In the genomic region with DNA sequence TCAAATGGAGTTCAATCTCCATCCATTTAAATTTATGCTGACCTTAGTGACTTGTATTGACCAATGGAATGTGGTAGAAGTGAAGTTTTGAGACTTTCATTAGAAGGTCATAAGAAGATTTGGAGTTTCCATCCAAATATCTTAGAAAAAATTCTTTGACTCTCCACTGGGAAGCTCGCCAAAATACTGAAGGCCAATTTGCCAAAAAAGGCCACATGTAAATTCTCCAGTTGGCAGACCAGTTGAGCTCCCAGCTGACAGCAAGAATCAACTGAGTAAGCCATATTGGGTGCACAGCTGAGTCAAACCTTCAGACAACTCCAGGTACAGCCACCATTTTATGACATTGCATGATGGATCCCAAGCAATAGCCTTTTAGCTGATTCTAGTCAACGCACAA, we compare ENCODE assay signal across 31 cellular contexts.
DNase-seq lines count a peak whose midpoint lies in the region; ATAC-seq lines count a peak whose summit lies in the region.
"Had no signal": no experiment of that assay in that cellular context is flagged by ENCODE, and none has a peak within 500 bp of the region (broad histone marks: within the 10 kb centered on the region; RNA-seq: fewer than 3 reads in every experiment).

No MANE protein-coding gene starts in this region.

- no peak for ATAC-seq in GM21423 (IDR thresholded peaks at IDR 0.05; ENCODE audit: unreplicated experiment)
- ATAC-seq: HCT116; natural killer cell; stimulated activated effector memory CD8-positive, alpha-beta T cell treated with anti-CD3 and anti-CD28 coated beads, Interleukin-12 subunit alpha, Interleukin-12 subunit beta, amount 100 ng/mL, for 72 hours had no signal

- DNase-seq in G401 (ENCODE audit: low spot score) (peak; percentile 2), RPMI7951 (ENCODE audit: low read depth) (peak; percentile 64), fibroblast of gingiva (ENCODE audit: low read depth) (peak; percentile 63), skeletal muscle cell (ENCODE audit: low read depth) (peak; percentile 13), SW480 (ENCODE audit: low spot score) (no peak)
- no peak for DNase-seq in stimulated activated CD4-positive, alpha-beta T cell treated with anti-CD3 and anti-CD28 coated beads, Interleukin-4, amount 100 ng/mL, for 24 hours
- DNase-seq in stimulated activated CD4-positive, alpha-beta T cell treated with anti-CD3 and anti-CD28 coated beads, Interleukin-4, amount 100 ng/mL, for 4 hours, result no peak
- DNase-seq: activated B cell treated with CpG ODN at 0.5 μM for 24 hours; activated CD4-positive, alpha-beta T cell treated with anti-CD3 and anti-CD28 coated beads, Interleukin-2, amount 10 ng/mL, durations not matched to agents 7 days and 5 days; activated effector memory CD4-positive, alpha-beta T cell treated with anti-CD3 and anti-CD28 coated beads, Interleukin-2, amount 50 U/mL, for 16 hours; activated naive CD8-positive, alpha-beta T cell treated with anti-CD3 and anti-CD28 coated beads for 36 hours; activated T-cell treated with anti-CD3 and anti-CD28 coated beads, Interleukin-2, amount 50 U/mL, for 1 hour; aorta; DMS153; dorsolateral prefrontal cortex; GDM1; head of caudate nucleus; IMR-90; natural killer cell; NCI-H1048; NCI-H1694; NCI-H748 treated with DMSO at 0.1 percent for 48 hours; nucleus accumbens; sigmoid colon had no signal

- no peak overlapping the region for H3K4me3 ChIP-seq in skeletal muscle cell (ENCODE audit: low read depth, low read length)
- H3K4me3 ChIP-seq: BLaER1 treated with 17β-estradiol and CSF1 and Interleukin-3, amounts not matched to agents 10 nM and 100 nM; dorsolateral prefrontal cortex; lung; prostate gland; sigmoid colon; SJCRH30 had no signal

- in situ Hi-C loops in G401 (cut with HindIII; ENCODE audit: low sequenced_read_pairs), result no loop called here

Comparison
In these comparisons a context has a peak if more than half of its experiments do, and no peak if none do; other contexts are left out.
1. DNase-seq: peak in G401 (single experiment), RPMI7951 (single experiment), fibroblast of gingiva (single experiment) and skeletal muscle cell (single experiment); none in SW480 (single experiment), stimulated activated CD4-positive, alpha-beta T cell treated with anti-CD3 and anti-CD28 coated beads, Interleukin-4, amount 100 ng/mL, for 24 hours (single experiment) and stimulated activated CD4-positive, alpha-beta T cell treated with anti-CD3 and anti-CD28 coated beads, Interleukin-4, amount 100 ng/mL, for 4 hours (0 of 2).